Comparison of ENCODE assay signal across 31 cellular contexts in genomic region chr5:76672242-76672641, GRCh38. TPM values are rescaled to one million over a fixed set of nuclear protein-coding genes. Genes with fewer than 3 reads are reported as not detected.
"Had no signal": no experiment of that assay in that cellular context is flagged by ENCODE, and none has a peak within 500 bp of the region (broad histone marks: within the 10 kb centered on the region; RNA-seq: fewer than 3 reads in every experiment).

No MANE protein-coding gene starts in this region.

- ATAC-seq: naive thymus-derived CD4-positive, alpha-beta T cell; natural killer cell; psoas muscle; right cardiac atrium; right lobe of liver; stimulated activated memory B cell treated with anti-CD40 and anti-IgM and Interleukin-4, amounts not matched to agents 10 μg/mL and 1 μg/mL and 100 μg/mL, for 72 hours; stimulated activated naive CD8-positive, alpha-beta T cell treated with anti-CD3 and anti-CD28 coated beads, Interleukin-15, amount 100 ng/mL, for 72 hours; stimulated activated naive CD8-positive, alpha-beta T cell treated with anti-CD3 and anti-CD28 coated beads, Interleukin-15, Interleukin-2, amounts not matched to agents 100 U/mL and 50 U/mL, for 24 hours; upper lobe of right lung had no signal

- H3K27me3 Mint-ChIP-seq: naive thymus-derived CD4-positive, alpha-beta T cell; progenitor cell of endocrine pancreas; stimulated activated memory B cell treated with anti-CD40 and anti-IgM and Interleukin-4, amounts not matched to agents 10 μg/mL and 1 μg/mL and 100 μg/mL, for 72 hours; stimulated activated naive CD8-positive, alpha-beta T cell treated with anti-CD3 and anti-CD28 coated beads, Interleukin-15, amount 100 ng/mL, for 72 hours; type B pancreatic cell had no signal

- H3K36me3 ChIP-seq: neural progenitor cell, ovary, sigmoid colon, tibial artery, uterus had no signal

- H2AFZ ChIP-seq: neural progenitor cell, parathyroid adenoma had no signal

- H3K9ac ChIP-seq: neural progenitor cell, parathyroid adenoma had no signal

- H3K27ac Mint-ChIP-seq: naive thymus-derived CD4-positive, alpha-beta T cell; nephron; neural progenitor cell; progenitor cell of endocrine pancreas; stimulated activated memory B cell treated with anti-CD40 and anti-IgM and Interleukin-4, amounts not matched to agents 10 μg/mL and 1 μg/mL and 100 μg/mL, for 72 hours; stimulated activated naive CD8-positive, alpha-beta T cell treated with anti-CD3 and anti-CD28 coated beads, Interleukin-15, amount 100 ng/mL, for 72 hours; type B pancreatic cell had no signal

- H3K4me1 Mint-ChIP-seq: naive thymus-derived CD4-positive, alpha-beta T cell; natural killer cell; neural progenitor cell; stimulated activated memory B cell treated with anti-CD40 and anti-IgM and Interleukin-4, amounts not matched to agents 10 μg/mL and 1 μg/mL and 100 μg/mL, for 72 hours; stimulated activated naive CD8-positive, alpha-beta T cell treated with anti-CD3 and anti-CD28 coated beads, Interleukin-15, amount 100 ng/mL, for 72 hours had no signal

- H3K27me3 ChIP-seq: neural progenitor cell, ovary, right lobe of liver, sigmoid colon, suprapubic skin, testis, tibial artery, transverse colon, upper lobe of right lung, uterus had no signal

- H3K4me3 ChIP-seq: neural progenitor cell, ovary, psoas muscle, right lobe of liver, sigmoid colon, suprapubic skin, testis, tibial artery, transverse colon, upper lobe of right lung, uterus had no signal

- H3K4me1 ChIP-seq: neural progenitor cell, parathyroid adenoma, psoas muscle, sigmoid colon, suprapubic skin, testis, tibial artery, upper lobe of right lung, uterus had no signal

- H3K4me3 Mint-ChIP-seq: naive thymus-derived CD4-positive, alpha-beta T cell; natural killer cell; nephron; neural progenitor cell; stimulated activated memory B cell treated with anti-CD40 and anti-IgM and Interleukin-4, amounts not matched to agents 10 μg/mL and 1 μg/mL and 100 μg/mL, for 72 hours; stimulated activated naive CD8-positive, alpha-beta T cell treated with anti-CD3 and anti-CD28 coated beads, Interleukin-15, amount 100 ng/mL, for 72 hours; type B pancreatic cell had no signal

- DNase-seq: naive thymus-derived CD4-positive, alpha-beta T cell; natural killer cell; nucleus accumbens; ovary; posterior cingulate gyrus; psoas muscle; right cardiac atrium; right lobe of liver; sigmoid colon; small intestine; stimulated activated CD4-positive, alpha-beta T cell treated with anti-CD3 and anti-CD28 coated beads, Interleukin-15, amount 100 ng/mL, for 24 hours; stimulated activated CD4-positive, alpha-beta T cell treated with anti-CD3 and anti-CD28 coated beads, Interleukin-2, amount 100 ng/mL, for 24 hours; stimulated activated CD4-positive, alpha-beta T cell treated with anti-CD3 and anti-CD28 coated beads, Interleukin-2, amount 100 ng/mL, for 48 hours; stimulated activated CD4-positive, alpha-beta T cell treated with anti-CD3 and anti-CD28 coated beads, Interleukin-4, amount 100 ng/mL, for 24 hours; stimulated activated naive CD4-positive, alpha-beta T cell; stimulated activated naive CD8-positive, alpha-beta T cell treated with anti-CD3 and anti-CD28 coated beads, Interleukin-15, amount 100 ng/mL, for 72 hours; stimulated activated naive CD8-positive, alpha-beta T cell treated with anti-CD3 and anti-CD28 coated beads, Interleukin-15, Interleukin-2, amounts not matched to agents 100 U/mL and 50 U/mL, for 24 hours; substantia nigra; testis; tibial artery; transverse colon; upper lobe of right lung; uterus had no signal

- H3K4me2 ChIP-seq: neural progenitor cell had no signal

- H3K9me3 ChIP-seq: ovary, psoas muscle, right lobe of liver, sigmoid colon, suprapubic skin, testis, tibial artery, transverse colon, upper lobe of right lung, uterus had no signal

- H3K27ac ChIP-seq: neural progenitor cell, ovary, parathyroid adenoma, psoas muscle, right lobe of liver, sigmoid colon, suprapubic skin, testis, tibial artery, transverse colon, upper lobe of right lung, uterus had no signal

RNA-seq across cellular contexts. Expression of gene F2RL2, which starts 49.0 kb away (rescaled TPM):
- total RNA-seq: naive thymus-derived CD4-positive, alpha-beta T cell; natural killer cell; progenitor cell of endocrine pancreas; psoas muscle; testis had no signal
- polyA plus RNA-seq: neural cell, psoas muscle had no signal
